In genomic region chr5:64165500-64166200, GRCh38 we compare ENCODE assay signal across 1 cellular context.
TF ChIP-seq lines count a peak whose summit lies in the region.

A gene with protein sequence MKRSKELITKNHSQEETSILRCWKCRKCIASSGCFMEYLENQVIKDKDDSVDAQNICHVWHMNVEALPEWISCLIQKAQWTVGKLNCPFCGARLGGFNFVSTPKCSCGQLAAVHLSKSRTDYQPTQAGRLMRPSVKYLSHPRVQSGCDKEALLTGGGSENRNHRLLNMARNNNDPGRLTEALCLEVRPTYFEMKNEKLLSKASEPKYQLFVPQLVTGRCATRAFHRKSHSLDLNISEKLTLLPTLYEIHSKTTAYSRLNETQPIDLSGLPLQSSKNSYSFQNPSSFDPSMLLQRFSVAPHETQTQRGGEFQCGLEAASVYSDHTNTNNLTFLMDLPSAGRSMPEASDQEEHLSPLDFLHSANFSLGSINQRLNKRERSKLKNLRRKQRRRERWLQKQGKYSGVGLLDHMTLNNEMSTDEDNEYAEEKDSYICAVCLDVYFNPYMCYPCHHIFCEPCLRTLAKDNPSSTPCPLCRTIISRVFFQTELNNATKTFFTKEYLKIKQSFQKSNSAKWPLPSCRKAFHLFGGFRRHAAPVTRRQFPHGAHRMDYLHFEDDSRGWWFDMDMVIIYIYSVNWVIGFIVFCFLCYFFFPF (plus strand): TSS chr5:64165843. CDS start chr5:64200808, 34,965 bp downstream.

TF ChIP-seq in A549, 52 proteins besides CTCF, POLR2A, EP300 and RAD21 (continued from another document):
- TF ChIP-seq ZFP36 (IDR thresholded peaks at IDR 0.05; ENCODE audit: borderline replicate concordance, partially characterized antibody) (no peak), MAFK (IDR thresholded peaks at IDR 0.05; ENCODE audit: partially characterized antibody) (no peak), HOXB5 (CRISPR knock-in tag; IDR thresholded peaks at IDR 0.05) (no peak), JUNB (IDR thresholded peaks at IDR 0.05) (no peak)
TF ChIP-seq in A549: peak in this region for 2.
